In genomic region chr1:224542783-224543440, GRCh38 we compare ENCODE assay signal across 11 cellular contexts.
DNase-seq lines count a peak whose midpoint lies in the region; ATAC-seq, FAIRE-seq and TF ChIP-seq lines count a peak whose summit lies in the region.
"Had no signal": no experiment of that assay in that cellular context is flagged by ENCODE, and none has a peak within 500 bp of the region (broad histone marks: within the 10 kb centered on the region; RNA-seq: fewer than 3 reads in every experiment).

No MANE protein-coding gene starts in this region.

- no peak for TF ChIP-seq CTCF in MCF 10A (IDR thresholded peaks at IDR 0.05; ENCODE audit: unreplicated experiment)
- no peak for TF ChIP-seq CTCF in breast epithelium (IDR thresholded peaks at IDR 0.05)
- TF ChIP-seq CTCF in fibroblast of villous mesenchyme (IDR thresholded peaks at IDR 0.05; ENCODE audit: insufficient read depth, low read depth, low read length): no peak
- no peak for TF ChIP-seq CTCF in upper lobe of left lung (IDR thresholded peaks at IDR 0.05)
- TF ChIP-seq CTCF in kidney (IDR thresholded peaks at IDR 0.05; ENCODE audit: borderline replicate concordance, extremely low read depth, insufficient read depth): no peak

- no peak for FAIRE-seq in kidney (lab: Jason Lieb, UNC)
- FAIRE-seq: G401.6 had no signal

- POLR2A ChIA-PET in MCF 10A (lab: Yijun Ruan, JAX): interaction anchor here (2.3 kb wide), 1 partner anchor 13 kb away, joined by 10 read pairs; no protein-coding TSS in a partner anchor

- H3K36me3 ChIP-seq in breast epithelium (no peaks in the 10 kb centered on the region), upper lobe of left lung (no peaks in the 10 kb centered on the region), kidney (ENCODE audit: control insufficient read depth in 1 of 2, insufficient read depth in 2 of 2, low read length in 2 of 2) (no peaks in the 10 kb centered on the region)

- H3K4me1 ChIP-seq in breast epithelium (no peaks in the 10 kb centered on the region), upper lobe of left lung (peaks cover 0 to 10% (median 1%) of the 10 kb centered on the region in 4 donors), kidney (ENCODE audit: control insufficient read depth in 1 of 2, insufficient read depth in 1 of 2, low read depth in 1 of 2, low read length in 2 of 2) (no peaks in the 10 kb centered on the region)
- H3K4me1 ChIP-seq: parathyroid adenoma had no signal

- no peak overlapping the region for H3K9ac ChIP-seq in kidney (ENCODE audit: low read length in 2 of 2)
- H3K9ac ChIP-seq: parathyroid adenoma had no signal

- ATAC-seq in upper lobe of left lung (ENCODE audit: low FRiP score in 2 of 2) (peak; percentile 63 to 79), left ventricle myocardium superior (no peak), GM19328 (IDR thresholded peaks at IDR 0.05; ENCODE audit: unreplicated experiment) (no peak)

- H3K4me3 Mint-ChIP-seq in MCF 10A (ENCODE audit: unreplicated experiment): no peak overlapping the region
- H3K4me3 Mint-ChIP-seq in T-helper 2 cell treated with Interferon-gamma antibody and Interleukin-4, amounts not matched to agents 5 μg/mL and 100 μg/mL, for 36 hours: peak overlapping the region; percentile 34
- H3K4me3 Mint-ChIP-seq: activated B cell treated with CpG ODN at 0.5 μM for 24 hours had no signal

- H3K27ac ChIP-seq in breast epithelium (no peak overlapping the region), upper lobe of left lung (no peak overlapping the region), kidney (ENCODE audit: low read depth in 2 of 2, low read length in 2 of 2) (no peak overlapping the region)
- H3K27ac ChIP-seq: parathyroid adenoma had no signal

- H3K36me3 Mint-ChIP-seq in MCF 10A (ENCODE audit: insufficient read depth, unreplicated experiment): no peaks in the 10 kb centered on the region
- H3K36me3 Mint-ChIP-seq in T-helper 2 cell treated with Interferon-gamma antibody and Interleukin-4, amounts not matched to agents 5 μg/mL and 100 μg/mL, for 36 hours (ENCODE audit: low read depth): no peaks in the 10 kb centered on the region

- intact Hi-C loops in MCF 10A (cut with micrococcal nuclease): no loop called here
- intact Hi-C loops in breast epithelium (cut with DNase I; ENCODE audit: low total_unique reads): no loop called here
- intact Hi-C loops in kidney (cut with DNase I): no loop called here
- intact Hi-C loops in left ventricle myocardium superior (cut with micrococcal nuclease): no loop called here

- H3K4me3 ChIP-seq in breast epithelium: no peak overlapping the region
- no peak overlapping the region for H3K4me3 ChIP-seq in fibroblast of villous mesenchyme (ENCODE audit: low read depth, low read length)
- H3K4me3 ChIP-seq in upper lobe of left lung: no peak overlapping the region
- no peak overlapping the region for H3K4me3 ChIP-seq in kidney (ENCODE audit: low read length in 2 of 2)

- DNase-seq in MCF 10A (ENCODE audit: unreplicated experiment) (peak; percentile 92), breast epithelium (ENCODE audit: low spot score in 2 of 2) (no peak), fibroblast of villous mesenchyme (ENCODE audit: low read depth) (peak; percentile 93), upper lobe of left lung (peak in 1 of 2 donors; percentile 24), kidney (no peak), left ventricle myocardium superior (no peak)
- peak; percentile 62 for DNase-seq in T-helper 2 cell treated with Interferon-gamma antibody and Interleukin-4, amounts not matched to agents 5 μg/mL and 100 μg/mL, for 36 hours (ENCODE audit: low spot score)
- DNase-seq: activated B cell treated with CpG ODN at 0.5 μM for 24 hours had no signal

- H3K27me3 ChIP-seq in breast epithelium (no peaks in the 10 kb centered on the region), upper lobe of left lung (no peaks in the 10 kb centered on the region)

- H3K27me3 Mint-ChIP-seq in MCF 10A (ENCODE audit: insufficient read depth, unreplicated experiment): no peaks in the 10 kb centered on the region
- peaks cover 12% of the 10 kb centered on the region for H3K27me3 Mint-ChIP-seq in T-helper 2 cell treated with Interferon-gamma antibody and Interleukin-4, amounts not matched to agents 5 μg/mL and 100 μg/mL, for 36 hours (ENCODE audit: low read depth)

- WGBS in upper lobe of left lung, 2 donors: 78 to 84% methylated on average over 7 of the region's 7 CpGs

- peak overlapping the region; percentile 59 for H3K27ac Mint-ChIP-seq in MCF 10A (ENCODE audit: low read depth, unreplicated experiment)
- peak overlapping the region; percentile 33 for H3K27ac Mint-ChIP-seq in T-helper 2 cell treated with Interferon-gamma antibody and Interleukin-4, amounts not matched to agents 5 μg/mL and 100 μg/mL, for 36 hours
- H3K27ac Mint-ChIP-seq: activated B cell treated with CpG ODN at 0.5 μM for 24 hours had no signal

- no TSS peak for BruUV-seq in MCF 10A (replicated peaks; lab: Mats Ljungman, UMichigan)

- peaks cover 9% of the 10 kb centered on the region for H3K9me3 Mint-ChIP-seq in MCF 10A (ENCODE audit: unreplicated experiment)
- H3K9me3 Mint-ChIP-seq in T-helper 2 cell treated with Interferon-gamma antibody and Interleukin-4, amounts not matched to agents 5 μg/mL and 100 μg/mL, for 36 hours: no peaks in the 10 kb centered on the region
- H3K9me3 Mint-ChIP-seq: activated B cell treated with CpG ODN at 0.5 μM for 24 hours had no signal

- peaks cover 22% of the 10 kb centered on the region for H3K4me1 Mint-ChIP-seq in MCF 10A (ENCODE audit: insufficient read depth, unreplicated experiment)
- H3K4me1 Mint-ChIP-seq in T-helper 2 cell treated with Interferon-gamma antibody and Interleukin-4, amounts not matched to agents 5 μg/mL and 100 μg/mL, for 36 hours (ENCODE audit: low read depth): peaks cover 21% of the 10 kb centered on the region
- H3K4me1 Mint-ChIP-seq: activated B cell treated with CpG ODN at 0.5 μM for 24 hours had no signal

- CTCF ChIA-PET in MCF 10A (lab: Yijun Ruan, JAX): interaction anchor here (0.6 to 5.7 kb wide), 11 partner anchors 10 to 380 kb away, joined by 3 to 64 read pairs (median 4); no protein-coding TSS in a partner anchor

- no peak for TF ChIP-seq EP300 in upper lobe of left lung (IDR thresholded peaks at IDR 0.05)

- H3K9me3 ChIP-seq in breast epithelium (no peaks in the 10 kb centered on the region), upper lobe of left lung (no peaks in the 10 kb centered on the region), kidney (ENCODE audit: control insufficient read depth in 1 of 2, low read length in 2 of 2) (no peaks in the 10 kb centered on the region)

- TF ChIP-seq POLR2A in breast epithelium (IDR thresholded peaks at IDR 0.05) (no peak), upper lobe of left lung (IDR thresholded peaks at IDR 0.05) (no peak)

Comparison
In these comparisons a context has a peak if more than half of its experiments do, and no peak if none do; other contexts are left out.
1. DNase-seq: peak in MCF 10A (single experiment), T-helper 2 cell treated with Interferon-gamma antibody and Interleukin-4, amounts not matched to agents 5 μg/mL and 100 μg/mL, for 36 hours (single experiment) and fibroblast of villous mesenchyme (single experiment); none in breast epithelium (0 of 2), kidney (single experiment) and left ventricle myocardium superior (single experiment).
2. ATAC-seq: peak in upper lobe of left lung (2 of 2); none in left ventricle myocardium superior (single experiment) and GM19328 (single experiment).